In the genomic region with DNA sequence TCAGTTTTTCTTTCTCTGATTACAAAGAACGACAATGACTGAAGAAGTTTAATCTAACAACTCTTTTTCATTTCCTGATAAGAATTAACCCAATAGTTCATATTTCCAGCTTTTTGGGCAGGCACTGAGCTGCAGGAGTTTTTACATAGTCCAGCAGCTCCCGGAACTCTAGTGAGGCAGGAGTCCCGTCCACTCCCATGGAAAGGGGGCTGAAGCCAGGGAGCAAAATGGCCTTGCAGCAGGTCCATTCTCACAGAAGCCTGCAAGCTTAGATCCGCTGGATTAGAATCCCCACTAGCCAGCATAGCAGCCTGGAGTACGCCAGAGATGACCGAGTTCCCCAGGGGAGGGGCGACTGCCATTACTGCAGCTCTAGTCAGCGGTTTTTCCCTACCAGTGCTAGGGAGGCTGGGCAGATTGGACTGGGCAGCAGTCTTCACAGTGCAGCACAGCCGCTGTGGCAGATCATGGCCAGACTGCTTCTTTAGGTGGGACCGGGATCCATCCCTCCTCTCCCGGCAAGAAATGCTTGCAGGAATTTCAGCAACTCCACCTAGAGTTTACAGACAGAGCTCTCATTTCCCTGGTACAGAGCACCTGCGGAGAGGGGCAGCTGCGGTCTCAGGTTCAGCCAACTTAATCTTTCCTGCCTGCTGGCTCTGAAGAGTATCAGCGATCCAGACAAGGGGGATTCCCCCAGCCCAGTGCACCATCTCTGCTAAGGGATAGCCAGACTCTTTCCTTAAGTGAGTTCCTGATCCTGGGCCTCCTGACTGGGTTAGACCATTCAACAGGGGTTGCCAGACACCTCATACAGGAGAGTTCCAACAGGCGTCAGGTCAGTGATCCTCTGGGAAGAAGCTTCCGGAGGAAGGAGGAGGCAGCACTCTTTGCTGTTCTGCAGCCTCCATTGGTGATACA, we compare ENCODE assay signal across 9 cellular contexts. TPM values are rescaled to one million over a fixed set of nuclear protein-coding genes. Genes with fewer than 3 reads are reported as not detected.
DNase-seq lines count a peak whose midpoint lies in the region; ATAC-seq and TF ChIP-seq lines count a peak whose summit lies in the region.
"Had no signal": no experiment of that assay in that cellular context is flagged by ENCODE, and none has a peak within 500 bp of the region (broad histone marks: within the 10 kb centered on the region; RNA-seq: fewer than 3 reads in every experiment).

No MANE protein-coding gene starts in this region.

- no peak for TF ChIP-seq EP300 in sigmoid colon (IDR thresholded peaks at IDR 0.05)

- H3K27me3 ChIP-seq in HL-60 (ENCODE audit: insufficient read depth, poor library complexity, severe bottlenecking) (no peaks in the 10 kb centered on the region), heart right ventricle (no peaks in the 10 kb centered on the region), sigmoid colon (no peaks in the 10 kb centered on the region)

- WGBS in heart right ventricle, 2 donors, result 40 to 49% methylated on average over 16 of the region's 16 CpGs
- 69 to 79% methylated on average over 16 of the region's 16 CpGs for WGBS in sigmoid colon, 2 donors

- H3K27ac ChIP-seq in HL-60 (replicated peaks) (peak overlapping the region; percentile 74), heart right ventricle (peak overlapping the region; percentile 72 to 97 (median 89)), sigmoid colon (peak overlapping the region; percentile 64 to 79 (median 72))

- H3K4me1 ChIP-seq in heart right ventricle (peaks cover 0 to 35% (median 22%) of the 10 kb centered on the region in 9 donors), sigmoid colon (peaks cover 0 to 5% (median 0%) of the 10 kb centered on the region in 4 donors)

- H3K36me3 ChIP-seq in heart right ventricle, result peaks cover 0 to 7% (median 0%) of the 10 kb centered on the region in 9 donors
- no peaks in the 10 kb centered on the region for H3K36me3 ChIP-seq in sigmoid colon

- peaks cover 32% of the 10 kb centered on the region for H3K4me1 Mint-ChIP-seq in activated CD4-positive, alpha-beta memory T cell treated with anti-CD3 and anti-CD28 coated beads, Interleukin-2, amount 10 ng/mL, durations not matched to agents 7 days and 5 days

- H3K9me3 ChIP-seq in heart right ventricle (peaks cover 0 to 30% (median 8%) of the 10 kb centered on the region in 11 donors), sigmoid colon (peaks cover 0 to under 1% (median 0%) of the 10 kb centered on the region in 4 donors)

- peak; percentile 30 to 85 (median 72) for ATAC-seq in heart right ventricle
- ATAC-seq in HG02798 (IDR thresholded peaks at IDR 0.05; ENCODE audit: poor library complexity, unreplicated experiment), result no peak
- ATAC-seq in GM18870 (IDR thresholded peaks at IDR 0.05; ENCODE audit: unreplicated experiment), result no peak

- intact Hi-C loops in heart right ventricle (cut with DNase I), result loop anchor here in 3 of 10 donors (5.0 to 10.0 kb wide), 3 partner anchors 63 to 77 kb away; partner anchors contain the start of gene CASP1 (in 1 of the 3)
- intact Hi-C loops in sigmoid colon (cut with DNase I), result no loop called here

- DNase-seq in DMS53 treated with DMSO at 0.1 percent for 48 hours (lab: John Stamatoyannopoulos, UW; ENCODE audit: unreplicated experiment) (peak; percentile 46), HL-60 (ENCODE audit: low read depth in 1 of 2, low spot score in 1 of 2) (no peak), heart right ventricle (peak; percentile 32), sigmoid colon (no peak), NCI-H1105 treated with DMSO at 0.1 percent for 48 hours (lab: John Stamatoyannopoulos, UW) (no peak)
- DNase-seq in activated CD4-positive, alpha-beta memory T cell treated with anti-CD3 and anti-CD28 coated beads, Interleukin-2, amount 10 ng/mL, durations not matched to agents 7 days and 5 days, result no peak

- H3K27ac Mint-ChIP-seq in activated CD4-positive, alpha-beta memory T cell treated with anti-CD3 and anti-CD28 coated beads, Interleukin-2, amount 10 ng/mL, durations not matched to agents 7 days and 5 days, result peak overlapping the region; percentile 87

- POLR2A ChIA-PET in activated CD4-positive, alpha-beta memory T cell treated with anti-CD3 and anti-CD28 coated beads, Interleukin-2, amount 10 ng/mL, durations not matched to agents 7 days and 5 days (lab: Charles Lee), result interaction anchor here (0.6 to 2.5 kb wide), 12 partner anchors 12 to 356 kb away, joined by 3 to 7 read pairs (median 3); partner anchors contain the start of gene CASP1

- H3K4me3 ChIP-seq in HL-60 (replicated peaks; ENCODE audit: insufficient read depth, low read length), result no peak overlapping the region
- H3K4me3 ChIP-seq in heart right ventricle, result peak overlapping the region in 9 of 10 donors; percentile 47 to 63 (median 57)
- H3K4me3 ChIP-seq in sigmoid colon, result peak overlapping the region; percentile 43 to 54 (median 48)

- no peak for TF ChIP-seq CTCF in HL-60 (IDR thresholded peaks at IDR 0.05; ENCODE audit: insufficient read depth, low read length)
- no peak for TF ChIP-seq CTCF in heart right ventricle (IDR thresholded peaks at IDR 0.05)
- TF ChIP-seq CTCF in sigmoid colon (IDR thresholded peaks at IDR 0.05), result no peak

- CTCF ChIA-PET in activated CD4-positive, alpha-beta memory T cell treated with anti-CD3 and anti-CD28 coated beads, Interleukin-2, amount 10 ng/mL, durations not matched to agents 7 days and 5 days (lab: Charles Lee), result interaction anchor here (0.6 to 1.3 kb wide), 5 partner anchors 20 to 360 kb away, joined by 3 read pairs; no protein-coding TSS in a partner anchor

- peak overlapping the region; percentile 88 for H3K4me3 Mint-ChIP-seq in activated CD4-positive, alpha-beta memory T cell treated with anti-CD3 and anti-CD28 coated beads, Interleukin-2, amount 10 ng/mL, durations not matched to agents 7 days and 5 days

- TF ChIP-seq POLR2A in sigmoid colon (IDR thresholded peaks at IDR 0.05), result no peak

- H3K36me3 Mint-ChIP-seq in activated CD4-positive, alpha-beta memory T cell treated with anti-CD3 and anti-CD28 coated beads, Interleukin-2, amount 10 ng/mL, durations not matched to agents 7 days and 5 days (ENCODE audit: low read depth), result peaks cover 50% of the 10 kb centered on the region

- H3K9me3 Mint-ChIP-seq in activated CD4-positive, alpha-beta memory T cell treated with anti-CD3 and anti-CD28 coated beads, Interleukin-2, amount 10 ng/mL, durations not matched to agents 7 days and 5 days, result peaks cover 25% of the 10 kb centered on the region

- no peaks in the 10 kb centered on the region for H3K27me3 Mint-ChIP-seq in activated CD4-positive, alpha-beta memory T cell treated with anti-CD3 and anti-CD28 coated beads, Interleukin-2, amount 10 ng/mL, durations not matched to agents 7 days and 5 days

RNA-seq across cellular contexts. Expression of gene CASP4, which starts 0.7 kb away (rescaled TPM):
- 100 to 1,000 TPM; 138 TPM for total RNA-seq in activated CD4-positive, alpha-beta memory T cell treated with anti-CD3 and anti-CD28 coated beads, Interleukin-2, amount 10 ng/mL, durations not matched to agents 7 days and 5 days
- total RNA-seq in heart right ventricle, result 10 to 100 TPM in 8 of 10 donors, 1 to 10 TPM in 2; 6.6 to 42.7 (median 11.8) TPM
- 10 to 100 TPM; 19.0 to 19.3 TPM for polyA plus RNA-seq in heart right ventricle
- total RNA-seq in sigmoid colon, result 10 to 100 TPM; 45.3 to 64.6 (median 55.5) TPM
- polyA plus RNA-seq in sigmoid colon, result 10 to 100 TPM; 20.8 to 51.8 (median 34.8) TPM

RNA-seq across cellular contexts. Expression of gene CASP5, which starts 53.9 kb away (rescaled TPM):
- total RNA-seq in activated CD4-positive, alpha-beta memory T cell treated with anti-CD3 and anti-CD28 coated beads, Interleukin-2, amount 10 ng/mL, durations not matched to agents 7 days and 5 days, result under 1 TPM in 1 of 2 experiments, not detected in 1; 0.30 TPM
- total RNA-seq in heart right ventricle, result under 1 TPM in 3 of 10 donors, not detected in 7; 0.18 to 0.79 (median 0.25) TPM
- under 1 TPM in 1 of 2 donors, not detected in 1; 0.03 TPM for polyA plus RNA-seq in heart right ventricle
- not detected for total RNA-seq in sigmoid colon
- 10 to 100 TPM; 25.4 to 43.3 (median 31.8) TPM for polyA plus RNA-seq in sigmoid colon
- total RNA-seq: SK-MEL-5 had no signal

Comparison
In these comparisons a context has a peak if more than half of its experiments do, and no peak if none do; other contexts are left out.
1. DNase-seq: peak in DMS53 treated with DMSO at 0.1 percent for 48 hours (single experiment) and heart right ventricle (2 of 2); none in HL-60 (0 of 2), activated CD4-positive, alpha-beta memory T cell treated with anti-CD3 and anti-CD28 coated beads, Interleukin-2, amount 10 ng/mL, durations not matched to agents 7 days and 5 days (single experiment), sigmoid colon (single experiment) and NCI-H1105 treated with DMSO at 0.1 percent for 48 hours (single experiment).
2. ATAC-seq: peak in heart right ventricle (8 of 8); none in HG02798 (single experiment) and GM18870 (single experiment).
3. Peak in every context shown above with its lines, with median percentiles within 50 percentile points of each other: H3K27ac ChIP-seq.